Comparison of ENCODE assay signal across 8 cellular contexts in the genomic region with DNA sequence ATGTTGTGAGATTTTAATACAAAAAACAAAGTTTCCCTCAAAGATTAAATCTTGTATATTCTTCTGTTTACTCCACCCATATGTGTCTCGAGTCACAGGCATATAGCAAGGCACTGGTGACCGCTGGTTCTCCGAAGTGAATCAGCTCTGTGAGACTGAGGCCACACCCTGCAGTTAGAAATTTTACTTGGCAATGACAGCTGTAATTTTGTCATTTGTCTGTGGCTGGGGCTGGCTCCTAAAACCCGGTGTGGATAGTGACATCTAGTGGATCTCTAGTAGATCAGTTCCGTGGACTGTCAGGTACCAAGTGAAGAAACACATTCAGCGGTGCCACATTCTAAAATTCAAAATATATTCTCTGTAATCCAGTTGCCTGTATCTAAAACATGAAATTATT.
DNase-seq lines count a peak whose midpoint lies in the region; ATAC-seq and TF ChIP-seq lines count a peak whose summit lies in the region.

No MANE protein-coding gene starts in this region.

- H3K9me3 Mint-ChIP-seq in CD14-positive monocyte = peaks cover 0 to 2% (median 0%) of the 10 kb centered on the region in 7 donors
- no peaks in the 10 kb centered on the region for H3K9me3 Mint-ChIP-seq in activated naive CD4-positive, alpha-beta T cell treated with anti-CD3 and anti-CD28 coated beads, Interleukin-2, amount 50 U/mL, for 72 hours

- H3K9me3 ChIP-seq in RWPE2 (ENCODE audit: severe bottlenecking) = no peaks in the 10 kb centered on the region

- H3K36me3 ChIP-seq in RWPE2 (ENCODE audit: low read depth) = peaks cover 41% of the 10 kb centered on the region

- H3K27ac ChIP-seq in RWPE2 (ENCODE audit: poor library complexity, severe bottlenecking) = peak overlapping the region; percentile 60

- intact Hi-C loops in CD14-positive monocyte (cut with micrococcal nuclease) (no loop called here), head of caudate nucleus (cut with DNase I) (no loop called here)

- peak overlapping the region; percentile 47 to 93 (median 83) for H3K27ac Mint-ChIP-seq in CD14-positive monocyte
- H3K27ac Mint-ChIP-seq in activated naive CD4-positive, alpha-beta T cell treated with anti-CD3 and anti-CD28 coated beads, Interleukin-2, amount 50 U/mL, for 72 hours = no peak overlapping the region

- ATAC-seq in GM19035 (IDR thresholded peaks at IDR 0.05; ENCODE audit: unreplicated experiment) = peak; percentile 94
- peak; percentile 91 for ATAC-seq in RWPE2 (ENCODE audit: low read depth)
- ATAC-seq in activated naive CD4-positive, alpha-beta T cell treated with anti-CD3 and anti-CD28 coated beads, Interleukin-2, amount 50 U/mL, for 72 hours = peak; percentile 85 to 95

- peak overlapping the region in 1 of 2 donors; percentile 52 for H3K4me3 Mint-ChIP-seq in CD14-positive monocyte

- peak; percentile 40 for TF ChIP-seq CTCF in CD14-positive monocyte (IDR thresholded peaks at IDR 0.05)
- peak; percentile 75 for TF ChIP-seq CTCF in RWPE2 (IDR thresholded peaks at IDR 0.05; ENCODE audit: poor library complexity, severe bottlenecking)

- no peak overlapping the region for H3K4me3 ChIP-seq in RWPE2 (ENCODE audit: severe bottlenecking)

- H3K36me3 Mint-ChIP-seq in CD14-positive monocyte = no peaks in the 10 kb centered on the region
- H3K36me3 Mint-ChIP-seq in activated naive CD4-positive, alpha-beta T cell treated with anti-CD3 and anti-CD28 coated beads, Interleukin-2, amount 50 U/mL, for 72 hours = no peaks in the 10 kb centered on the region

- peaks cover 0 to 3% (median 1%) of the 10 kb centered on the region in 3 donors for H3K27me3 Mint-ChIP-seq in CD14-positive monocyte (ENCODE audit: low read depth in 3 of 3)

- peaks cover 6% of the 10 kb centered on the region for H3K4me1 ChIP-seq in RWPE2 (ENCODE audit: insufficient read depth, poor library complexity, severe bottlenecking)

- no peaks in the 10 kb centered on the region for H3K27me3 ChIP-seq in RWPE2 (ENCODE audit: insufficient read depth, poor library complexity, severe bottlenecking)

- DNase-seq in CD14-positive monocyte (ENCODE audit: low spot score) (peak; percentile 82), Kasumi-1 (lab: John Stamatoyannopoulos, UW) (peak; percentile 59 to 62), RWPE2 (ENCODE audit: low spot score) (no peak), head of caudate nucleus (peak in 38 of 42 donors; percentile 28 to 90 (median 62)), renal cortical epithelial cell (ENCODE audit: low read depth) (peak; percentile 85), UCSD-AML1 (lab: John Stamatoyannopoulos, UW; ENCODE audit: unreplicated experiment) (no peak)
- DNase-seq in activated naive CD4-positive, alpha-beta T cell treated with anti-CD3 and anti-CD28 coated beads, Interleukin-2, amount 50 U/mL, for 72 hours (ENCODE audit: low spot score in 2 of 2) = peak in 1 of 2 donors; percentile 36

- peaks cover 21% of the 10 kb centered on the region for H3K4me1 Mint-ChIP-seq in CD14-positive monocyte

Comparison
In these comparisons a context has a peak if more than half of its experiments do, and no peak if none do; other contexts are left out.
1. DNase-seq: peak in CD14-positive monocyte (single experiment), Kasumi-1 (2 of 2), head of caudate nucleus (38 of 42) and renal cortical epithelial cell (single experiment); none in RWPE2 (single experiment) and UCSD-AML1 (single experiment).
2. H3K27ac Mint-ChIP-seq: peak in CD14-positive monocyte (7 of 7); none in activated naive CD4-positive, alpha-beta T cell treated with anti-CD3 and anti-CD28 coated beads, Interleukin-2, amount 50 U/mL, for 72 hours (0 of 2).
3. Peak in every context shown above with its lines, with median percentiles within 50 percentile points of each other: ATAC-seq.